In genomic region chr5:80762573-80762972, GRCh38 we compare ENCODE assay signal across 25 cellular contexts.
"Had no signal": no experiment of that assay in that cellular context is flagged by ENCODE, and none has a peak within 500 bp of the region (broad histone marks: within the 10 kb centered on the region; RNA-seq: fewer than 3 reads in every experiment).

No MANE protein-coding gene starts in this region.

- H3K36me3 ChIP-seq: adrenal gland had no signal

- H3K9me3 ChIP-seq: adrenal gland, SJCRH30, SK-N-SH had no signal

- H3K4me1 ChIP-seq: adrenal gland had no signal

- ATAC-seq: activated T-cell treated with anti-CD3 and anti-CD28 coated beads, Interleukin-2, amount 50 U/mL, for 4 hours; Panc1 had no signal

- H3K27ac ChIP-seq: adrenal gland, SJCRH30 had no signal

- H3K4me3 ChIP-seq: adrenal gland, SJCRH30 had no signal

- DNase-seq: activated CD4-positive, alpha-beta memory T cell treated with anti-CD3 and anti-CD28 coated beads for 36 hours; activated CD4-positive, alpha-beta T cell treated with anti-CD3 and anti-CD28 coated beads for 48 hours; activated CD4-positive, CD25-positive, alpha-beta regulatory T cell treated with anti-CD3 and anti-CD28 coated beads, Interleukin-2, amount 50 U/mL, for 72 hours; activated CD8-positive, alpha-beta memory T cell treated with anti-CD3 and anti-CD28 coated beads for 24 hours; activated effector memory CD4-positive, alpha-beta T cell treated with anti-CD3 and anti-CD28 coated beads, Interleukin-2, amount 50 U/mL, for 16 hours; activated naive CD4-positive, alpha-beta T cell treated with Interleukin-2 at 50 U/mL for 16 hours; activated T-cell treated with anti-CD3 and anti-CD28 coated beads, Interleukin-2, amount 50 U/mL, for 4 hours; adrenal gland; anterior cingulate cortex; caudate nucleus; KG1; NCI-H1092 treated with DMSO at 0.1 percent for 48 hours; NCI-H1436; NCI-H1694 treated with DMSO at 0.1 percent for 48 hours; NCI-H2029 treated with DMSO at 0.1 percent for 48 hours; NCI-H345; NCI-H510A treated with DMSO at 0.1 percent for 48 hours; NK-92 treated with Interleukin-12 subunit alpha and Interleukin-12 subunit beta, amount 100 ng/mL, for 24 hours; OCI-M1; Right ventricle myocardium superior; RPMI8226; SJCRH30; SK-N-SH; T-helper 1 cell had no signal

- H3K27me3 ChIP-seq: adrenal gland, SJCRH30 had no signal
